Comparison of ENCODE assay signal across 13 cellular contexts in genomic region chr11:129192150-129192549, GRCh38. TPM values are rescaled to one million over a fixed set of nuclear protein-coding genes. Genes with fewer than 3 reads are reported as not detected.
DNase-seq lines count a peak whose midpoint lies in the region; ATAC-seq and TF ChIP-seq lines count a peak whose summit lies in the region.
"Had no signal": no experiment of that assay in that cellular context is flagged by ENCODE, and none has a peak within 500 bp of the region (broad histone marks: within the 10 kb centered on the region; RNA-seq: fewer than 3 reads in every experiment).

ARHGAP32 (minus strand) TSS chr11:129192325; CDS start chr11:129192198, 127 bp downstream.

- CTCF ChIA-PET in Caco-2 (lab: Charles Lee): no interaction called here

- TF ChIP-seq CTCF in Caco-2 (IDR thresholded peaks at IDR 0.05; ENCODE audit: insufficient read depth in 1 of 2, low read depth in 1 of 2, low read length in 1 of 2, severe bottlenecking in 1 of 2, unreplicated experiment in 1 of 2) (no peak), osteoblast (IDR thresholded peaks at IDR 0.05; ENCODE audit: extremely low read depth, low read depth, low read length) (no peak)

- POLR2A ChIA-PET in Caco-2 (lab: Charles Lee): no interaction called here

- H3K9me3 ChIP-seq in Caco-2 (no peaks in the 10 kb centered on the region), esophagus (ENCODE audit: control insufficient read depth in 2 of 2, insufficient read depth in 1 of 2, low read depth in 1 of 2, low read length in 1 of 2) (no peaks in the 10 kb centered on the region), osteoblast (ENCODE audit: low read depth, low read length) (no peaks in the 10 kb centered on the region)
- H3K9me3 ChIP-seq: MG63, SJSA1 had no signal

- H2AFZ ChIP-seq in osteoblast (ENCODE audit: low read length): no peak within 1 kb of the TSS

- intact Hi-C loops in Caco-2 (cut with micrococcal nuclease; ENCODE audit: unreplicated experiment): loop anchor here (5.0 kb wide), 1 partner anchor 75 kb away; no protein-coding TSS in a partner anchor
- intact Hi-C loops in left cardiac atrium (cut with DNase I): no loop called here

- ATAC-seq in GM21526 (IDR thresholded peaks at IDR 0.05; ENCODE audit: low FRiP score, unreplicated experiment) (no peak), left cardiac atrium (no peak)

- H3K27ac ChIP-seq in esophagus (ENCODE audit: low read depth in 2 of 2, low read length in 1 of 2) (peak within 1 kb of the TSS; percentile 80 to 87), osteoblast (ENCODE audit: low read depth, low read length) (no peak within 1 kb of the TSS)
- H3K27ac ChIP-seq: SJSA1 had no signal

- H3K79me2 ChIP-seq in osteoblast (ENCODE audit: insufficient read depth, low read length): peaks cover 15% of the 10 kb centered on the region

- H3K4me1 ChIP-seq in Caco-2: peaks cover 26% of the 10 kb centered on the region
- no peaks in the 10 kb centered on the region for H3K4me1 ChIP-seq in esophagus (ENCODE audit: control insufficient read depth in 2 of 2, insufficient read depth in 2 of 2, low read length in 1 of 2)
- H3K4me1 ChIP-seq in osteoblast (ENCODE audit: insufficient read depth, low read length): peaks cover 8% of the 10 kb centered on the region
- H3K4me1 ChIP-seq: SJSA1 had no signal

- DNase-seq in Caco-2 (no peak), NCI-H460 (ENCODE audit: extremely low read depth, low read depth) (peak; percentile 31), osteoblast (ENCODE audit: insufficient read length, low spot score, missing footprints) (no peak), NCI-H524 (lab: John Stamatoyannopoulos, UW) (no peak), RPMI8226 (no peak), left cardiac atrium (no peak)
- DNase-seq: activated T-cell treated with anti-CD3 and anti-CD28 coated beads, Interleukin-2, amount 50 U/mL, for 24 hours; COR-L47; effector memory CD4-positive, alpha-beta T cell; MG63 had no signal

- H3K4me3 ChIP-seq in Caco-2 (ENCODE audit: low read depth, low read length): no peak within 1 kb of the TSS
- peak within 1 kb of the TSS; percentile 14 to 63 for H3K4me3 ChIP-seq in esophagus (ENCODE audit: low read depth in 1 of 2, low read length in 2 of 2)
- no peak within 1 kb of the TSS for H3K4me3 ChIP-seq in osteoblast (ENCODE audit: insufficient read depth, low read length)
- H3K4me3 ChIP-seq: MG63, SJSA1 had no signal

- no TSS peak for BruUV-seq in Caco-2 (replicated peaks; lab: Mats Ljungman, UMichigan)

- no peaks in the 10 kb centered on the region for H3K27me3 Mint-ChIP-seq in Caco-2 (ENCODE audit: insufficient read depth, unreplicated experiment)
- H3K27me3 Mint-ChIP-seq: activated T-cell treated with anti-CD3 and anti-CD28 coated beads, Interleukin-2, amount 50 U/mL, for 24 hours had no signal

- peaks cover under 1% of the 10 kb centered on the region for H3K36me3 Mint-ChIP-seq in Caco-2 (ENCODE audit: insufficient read depth, unreplicated experiment)

- H3K36me3 ChIP-seq in Caco-2 (ENCODE audit: control insufficient read depth, insufficient read depth, low read length) (no peaks in the 10 kb centered on the region), esophagus (ENCODE audit: control insufficient read depth in 2 of 2, insufficient read depth in 2 of 2, low read length in 1 of 2) (no peaks in the 10 kb centered on the region), osteoblast (ENCODE audit: insufficient read depth, low read length) (no peaks in the 10 kb centered on the region)
- H3K36me3 ChIP-seq: MG63, SJSA1 had no signal

- H3K4me2 ChIP-seq in osteoblast (ENCODE audit: insufficient read depth, low read length): no peak within 1 kb of the TSS

- H3K4me3 Mint-ChIP-seq in Caco-2 (ENCODE audit: unreplicated experiment): no peak within 1 kb of the TSS
- H3K4me3 Mint-ChIP-seq: activated T-cell treated with anti-CD3 and anti-CD28 coated beads, Interleukin-2, amount 50 U/mL, for 24 hours had no signal

- H3K27me3 ChIP-seq in Caco-2 (replicated peaks; ENCODE audit: control insufficient read depth, insufficient read depth, low read length): no peaks in the 10 kb centered on the region
- H3K27me3 ChIP-seq in esophagus (ENCODE audit: control insufficient read depth in 1 of 2, insufficient read depth in 2 of 2, low read length in 2 of 2): no peaks in the 10 kb centered on the region
- no peaks in the 10 kb centered on the region for H3K27me3 ChIP-seq in osteoblast (ENCODE audit: insufficient read depth, low read length)
- H3K27me3 ChIP-seq: MG63, SJSA1 had no signal

- no peaks in the 10 kb centered on the region for H4K20me1 ChIP-seq in osteoblast (ENCODE audit: insufficient read depth, low read length)

- WGBS in esophagus, 2 donors: 38 to 57% methylated on average over 2 of the region's 2 CpGs

- peaks cover 2% of the 10 kb centered on the region for H3K9me3 Mint-ChIP-seq in Caco-2 (ENCODE audit: unreplicated experiment)

- no peak within 1 kb of the TSS for H3K27ac Mint-ChIP-seq in Caco-2 (ENCODE audit: unreplicated experiment)
- H3K27ac Mint-ChIP-seq: activated T-cell treated with anti-CD3 and anti-CD28 coated beads, Interleukin-2, amount 50 U/mL, for 24 hours had no signal

- H3K4me1 Mint-ChIP-seq in Caco-2 (ENCODE audit: low read depth, unreplicated experiment): peaks cover 6% of the 10 kb centered on the region

RNA-seq across cellular contexts. Expression of gene ARHGAP32, which starts in this region (rescaled TPM):
- total RNA-seq in Caco-2 (2022) (54.0 and 56.0 TPM in 2 replicates), osteoblast (25.3 and 33.6 TPM in 2 replicates), left cardiac atrium (10 to 100 TPM in 1 of 2 donors, 1 to 10 TPM in 1; 8.9 to 12.0 TPM)
- 10.7 and 12.4 TPM in 2 replicates for total RNA-seq in NCI-H460 (2014; rRNA removed; shearing (Covaris generic))
- 4.6 and 6.7 TPM in 2 replicates for polyA plus RNA-seq in NCI-H460 (2014; cell fraction: nucleus; rRNA removed)
- polyA plus RNA-seq in esophagus: 10 to 100 TPM; 17.8 to 18.9 TPM

Comparison
In these comparisons a context has a peak if more than half of its experiments do, and no peak if none do; other contexts are left out.
1. H3K4me3 ChIP-seq: peak in esophagus (2 of 2); none in Caco-2 (single experiment) and osteoblast (single experiment).